ENCODE assay signal across 10 cellular contexts in the genomic region with DNA sequence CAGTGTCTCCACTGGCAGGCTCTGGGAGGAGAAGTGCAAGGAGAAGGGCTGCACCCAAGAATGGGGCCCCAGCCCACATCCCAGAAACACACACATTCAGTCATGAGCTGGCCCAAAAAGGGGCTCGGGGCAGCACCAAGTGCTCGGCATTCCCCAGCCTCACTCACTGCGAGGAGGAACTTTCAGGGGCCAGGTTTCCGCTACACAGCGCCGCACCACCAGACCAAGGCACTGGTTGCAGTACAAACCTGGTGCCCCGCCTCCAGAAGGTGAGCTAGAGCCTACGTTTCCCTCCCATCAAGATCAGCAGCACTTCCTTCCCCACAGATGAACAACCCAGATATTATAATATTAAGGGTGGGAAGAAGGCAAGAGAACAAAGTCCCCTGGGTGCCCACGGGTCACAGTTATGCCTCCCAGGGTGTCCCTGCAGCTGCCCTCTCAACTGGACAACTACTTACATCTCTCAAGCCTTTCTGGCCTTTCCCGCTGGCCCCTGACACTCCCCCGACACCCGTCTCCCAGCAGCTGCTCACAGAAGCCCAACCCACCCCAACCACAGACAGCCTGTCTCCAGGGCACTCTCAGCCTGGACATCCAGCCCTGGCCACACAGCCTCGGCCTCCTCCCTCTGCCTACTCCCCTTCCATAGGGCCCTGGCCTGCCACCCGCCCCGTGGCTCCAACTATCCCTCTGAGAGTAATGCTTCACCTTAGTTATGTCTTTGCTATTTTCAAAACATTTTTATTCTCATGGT. TPM values are rescaled to one million over a fixed set of nuclear protein-coding genes. Genes with fewer than 3 reads are reported as not detected.
A peak's percentile ranks its signal among the peaks of the same experiment; 100 is the strongest.
DNase-seq lines count a peak whose midpoint lies in the region; TF ChIP-seq lines count a peak whose summit lies in the region.
"Had no signal": no experiment of that assay in that cellular context is flagged by ENCODE, and none has a peak within 500 bp of the region (broad histone marks: within the 10 kb centered on the region; RNA-seq: fewer than 3 reads in every experiment).

No MANE protein-coding gene starts in this region.

- intact Hi-C loops in posterior vena cava (cut with DNase I) (no loop called here), esophagus squamous epithelium (cut with DNase I) (loop anchor here (10.0 kb wide), 1 partner anchor 387 kb away; the partner anchor contains the start of gene CHRNB2)

- DNase-seq in CD8-positive, alpha-beta memory T cell = peak; percentile 50 to 74 (median 63)
- DNase-seq in T-helper 9 cell (peak; percentile 62), kidney glomerular epithelial cell (lab: John Stamatoyannopoulos, UW) (no peak), posterior vena cava (ENCODE audit: low spot score) (no peak), H7 (no peak), esophagus squamous epithelium (lab: John Stamatoyannopoulos, UW) (no peak)
- DNase-seq: SHP77 treated with DMSO at 0.1 percent for 48 hours had no signal

- CTCF ChIA-PET in CD8-positive, alpha-beta memory T cell (lab: Charles Lee) = interaction anchor here (0.8 to 5.9 kb wide), 11 partner anchors 9 to 393 kb away, joined by 3 to 65 read pairs (median 4); partner anchors contain the start of genes PMVK, PYGO2 and SHC1

- POLR2A ChIA-PET in CD8-positive, alpha-beta memory T cell (lab: Charles Lee) = interaction anchor here (0.5 to 1.0 kb wide), 6 partner anchors 9 to 1493 kb away, joined by 3 to 6 read pairs (median 4); no protein-coding TSS in a partner anchor

- H3K4me1 ChIP-seq in CD8-positive, alpha-beta memory T cell (ENCODE audit: insufficient read depth, low read length) = peaks cover 65% of the 10 kb centered on the region
- peaks cover 43 to 51% of the 10 kb centered on the region in 2 experiments for H3K4me1 ChIP-seq in neutrophil (ENCODE audit: control insufficient read depth in 1 of 2, insufficient read depth in 1 of 2, low read depth in 1 of 2, low read length in 1 of 2)
- peaks cover 21 to 57% (median 49%) of the 10 kb centered on the region in 3 donors for H3K4me1 ChIP-seq in esophagus squamous epithelium

- H3K27me3 Mint-ChIP-seq in CD8-positive, alpha-beta memory T cell = peaks cover 0 to 10% of the 10 kb centered on the region in 2 donors
- no peaks in the 10 kb centered on the region for H3K27me3 Mint-ChIP-seq in activated naive CD8-positive, alpha-beta T cell

- H3K9me3 ChIP-seq in CD8-positive, alpha-beta memory T cell (ENCODE audit: low read length) = no peaks in the 10 kb centered on the region
- H3K9me3 ChIP-seq in neutrophil (no peaks in the 10 kb centered on the region), esophagus squamous epithelium (no peaks in the 10 kb centered on the region)

- H3K27me3 ChIP-seq in CD8-positive, alpha-beta memory T cell (ENCODE audit: insufficient read depth, low read length, poor library complexity, severe bottlenecking) = no peaks in the 10 kb centered on the region
- H3K27me3 ChIP-seq in neutrophil = no peaks in the 10 kb centered on the region
- no peaks in the 10 kb centered on the region for H3K27me3 ChIP-seq in H7 (ENCODE audit: control insufficient read depth, insufficient read depth, low read length)
- no peaks in the 10 kb centered on the region for H3K27me3 ChIP-seq in esophagus squamous epithelium

- TF ChIP-seq POLR2A in esophagus squamous epithelium (IDR thresholded peaks at IDR 0.05) = no peak

- peaks cover 5 to 83% (median 12%) of the 10 kb centered on the region in 3 donors for H3K36me3 Mint-ChIP-seq in CD8-positive, alpha-beta memory T cell
- peaks cover 4% of the 10 kb centered on the region for H3K36me3 Mint-ChIP-seq in activated naive CD8-positive, alpha-beta T cell

- H3K36me3 ChIP-seq in CD8-positive, alpha-beta memory T cell (ENCODE audit: insufficient read depth, low read length) = peaks cover 33% of the 10 kb centered on the region
- peaks cover 46% of the 10 kb centered on the region for H3K36me3 ChIP-seq in neutrophil
- H3K36me3 ChIP-seq in H7 (replicated peaks; ENCODE audit: control insufficient read depth, insufficient read depth, low read length) = no peaks in the 10 kb centered on the region; the same call in 1 of the 2 replicates
- peaks cover 5 to 36% (median 10%) of the 10 kb centered on the region in 3 donors for H3K36me3 ChIP-seq in esophagus squamous epithelium

- peak overlapping the region; percentile 95 to 99 (median 97) for H3K4me3 Mint-ChIP-seq in CD8-positive, alpha-beta memory T cell
- H3K4me3 Mint-ChIP-seq in activated naive CD8-positive, alpha-beta T cell = peak overlapping the region; percentile 94

- 67 to 82% methylated on average over 9 to 11 of the region's 15 CpGs for whole genome bisulfite sequencing in esophagus squamous epithelium, 2 donors

- peaks cover 67 to 79% (median 74%) of the 10 kb centered on the region in 3 donors for H3K4me1 Mint-ChIP-seq in CD8-positive, alpha-beta memory T cell
- H3K4me1 Mint-ChIP-seq in activated naive CD8-positive, alpha-beta T cell (ENCODE audit: low read depth) = peaks cover 73% of the 10 kb centered on the region

- H3K9me3 Mint-ChIP-seq in CD8-positive, alpha-beta memory T cell = no peaks in the 10 kb centered on the region
- no peaks in the 10 kb centered on the region for H3K9me3 Mint-ChIP-seq in activated naive CD8-positive, alpha-beta T cell (ENCODE audit: low read depth)

- H3K27ac ChIP-seq in CD8-positive, alpha-beta memory T cell (ENCODE audit: low read depth, low read length) = peak overlapping the region; percentile 100
- H3K27ac ChIP-seq in neutrophil (peak overlapping the region; percentile 38), esophagus squamous epithelium (peak overlapping the region in 2 of 4 donors; percentile 14 to 44)
- H3K27ac ChIP-seq: C4-2B had no signal

- peak overlapping the region; percentile 99 to 100 (median 100) for H3K27ac Mint-ChIP-seq in CD8-positive, alpha-beta memory T cell
- H3K27ac Mint-ChIP-seq in activated naive CD8-positive, alpha-beta T cell = peak overlapping the region; percentile 91

- no peak for TF ChIP-seq CTCF in neutrophil (IDR thresholded peaks at IDR 0.05)
- no peak for TF ChIP-seq CTCF in esophagus squamous epithelium (IDR thresholded peaks at IDR 0.05)

- peak overlapping the region; percentile 85 for H3K4me3 ChIP-seq in CD8-positive, alpha-beta memory T cell (ENCODE audit: low read length)
- H3K4me3 ChIP-seq in neutrophil (ENCODE audit: low read depth in 1 of 2, low read length in 1 of 2) = no peak overlapping the region
- H3K4me3 ChIP-seq in H7 (ENCODE audit: insufficient read depth, low read depth, low read length) = no peak overlapping the region
- H3K4me3 ChIP-seq in esophagus squamous epithelium = peak overlapping the region in 1 of 4 donors; percentile 37

RNA-seq across cellular contexts. Expression of gene PBXIP1, which starts 3.8 kb away (rescaled TPM):
- 10 to 100 TPM; 35.9 to 36.1 TPM for total RNA-seq in CD8-positive, alpha-beta memory T cell
- polyA plus RNA-seq in CD8-positive, alpha-beta memory T cell = 295 TPM
- total RNA-seq in posterior vena cava (100 to 1,000 TPM in 1 of 2 donors, 10 to 100 TPM in 1; 95.3 to 138 TPM), esophagus squamous epithelium (10 to 100 TPM; 11.1 to 51.1 (median 29.3) TPM)
- total RNA-seq in H7 (2014; rRNA removed; shearing (Covaris generic)) = 43.6 and 48.5 TPM in 2 replicates

RNA-seq across cellular contexts. Expression of gene PYGO2, which starts 9.5 kb away (rescaled TPM):
- total RNA-seq in CD8-positive, alpha-beta memory T cell = 10 to 100 TPM; 34.2 to 35.3 TPM
- polyA plus RNA-seq in CD8-positive, alpha-beta memory T cell = 42.6 TPM
- 10 to 100 TPM; 17.0 to 19.2 TPM for total RNA-seq in posterior vena cava
- 52.6 and 62.8 TPM in 2 replicates for total RNA-seq in H7 (2014; rRNA removed; shearing (Covaris generic))
- total RNA-seq in esophagus squamous epithelium = 10 to 100 TPM; 14.4 to 18.8 (median 17.5) TPM

RNA-seq across cellular contexts. Expression of gene PMVK, which starts 15.6 kb away (rescaled TPM):
- total RNA-seq in CD8-positive, alpha-beta memory T cell = 10 to 100 TPM; 44.7 to 45.2 TPM
- 55.5 TPM for polyA plus RNA-seq in CD8-positive, alpha-beta memory T cell
- total RNA-seq in posterior vena cava = 10 to 100 TPM; 26.5 to 31.5 TPM
- 7.3 and 9.8 TPM in 2 replicates for total RNA-seq in H7 (2014; rRNA removed; shearing (Covaris generic))
- 10 to 100 TPM; 29.0 to 38.2 (median 33.5) TPM for total RNA-seq in esophagus squamous epithelium

RNA-seq across cellular contexts. Expression of gene SHC1, which starts 18.5 kb away (rescaled TPM):
- total RNA-seq in CD8-positive, alpha-beta memory T cell = 10 to 100 TPM; 37.4 to 40.8 TPM
- polyA plus RNA-seq in CD8-positive, alpha-beta memory T cell = 32.7 TPM
- total RNA-seq in posterior vena cava = 100 to 1,000 TPM; 135 to 149 TPM
- total RNA-seq in H7 (2014; rRNA removed; shearing (Covaris generic)) = 298 and 333 TPM in 2 replicates
- total RNA-seq in esophagus squamous epithelium = 10 to 100 TPM; 37.6 to 80.9 (median 65.8) TPM

RNA-seq across cellular contexts. Expression of gene CKS1B, which starts 22.4 kb away (rescaled TPM):
- total RNA-seq in CD8-positive, alpha-beta memory T cell = 100 to 1,000 TPM; 125 to 126 TPM
- 46.8 TPM for polyA plus RNA-seq in CD8-positive, alpha-beta memory T cell
- 10 to 100 TPM; 22.5 to 23.4 TPM for total RNA-seq in posterior vena cava
- 342 and 347 TPM in 2 replicates for total RNA-seq in H7 (2014; rRNA removed; shearing (Covaris generic))
- total RNA-seq in esophagus squamous epithelium = 10 to 100 TPM; 34.9 to 72.8 (median 55.3) TPM

Comparison
In these comparisons a context has a peak if more than half of its experiments do, and no peak if none do; other contexts are left out.
1. DNase-seq: peak in CD8-positive, alpha-beta memory T cell (5 of 5) and T-helper 9 cell (single experiment); none in kidney glomerular epithelial cell (single experiment), posterior vena cava (single experiment), H7 (single experiment) and esophagus squamous epithelium (single experiment).